In genomic region chr4:85391568-85392410, GRCh38 we compare ENCODE assay signal across 14 cellular contexts.
DNase-seq lines count a peak whose midpoint lies in the region; ATAC-seq and TF ChIP-seq lines count a peak whose summit lies in the region.
"Had no signal": no experiment of that assay in that cellular context is flagged by ENCODE, and none has a peak within 500 bp of the region (broad histone marks: within the 10 kb centered on the region; RNA-seq: fewer than 3 reads in every experiment).

No MANE protein-coding gene starts in this region.

- ATAC-seq in GM18861 (IDR thresholded peaks at IDR 0.05; ENCODE audit: unreplicated experiment) (peak; percentile 91), GM21423 (IDR thresholded peaks at IDR 0.05; ENCODE audit: unreplicated experiment) (peak; percentile 85), HG03045 (IDR thresholded peaks at IDR 0.05; ENCODE audit: unreplicated experiment) (peak; percentile 84), esophagus mucosa (no peak)

- H3K36me3 Mint-ChIP-seq in mesothelial cell of epicardium, result no peaks in the 10 kb centered on the region
- H3K36me3 Mint-ChIP-seq: activated naive CD8-positive, alpha-beta T cell treated with anti-CD3 and anti-CD28 coated beads, Interleukin-2, amount 10 ng/mL, durations not matched to agents 7 days and 5 days; CD8-positive, alpha-beta memory T cell had no signal

- no peaks in the 10 kb centered on the region for H3K27me3 Mint-ChIP-seq in mesothelial cell of epicardium (ENCODE audit: low read depth)
- H3K27me3 Mint-ChIP-seq: activated CD4-positive, alpha-beta T cell treated with anti-CD3 and anti-CD28 coated beads, Interleukin-2, amount 10 ng/mL, durations not matched to agents 7 days and 5 days; activated naive CD8-positive, alpha-beta T cell treated with anti-CD3 and anti-CD28 coated beads, Interleukin-2, amount 10 ng/mL, durations not matched to agents 7 days and 5 days; CD8-positive, alpha-beta memory T cell had no signal

- no peak for TF ChIP-seq CTCF in mesothelial cell of epicardium (IDR thresholded peaks at IDR 0.05; ENCODE audit: unreplicated experiment)

- H3K4me3 Mint-ChIP-seq in mesothelial cell of epicardium, result no peak overlapping the region
- H3K4me3 Mint-ChIP-seq: activated CD4-positive, alpha-beta T cell treated with anti-CD3 and anti-CD28 coated beads, Interleukin-2, amount 10 ng/mL, durations not matched to agents 7 days and 5 days; activated naive CD8-positive, alpha-beta T cell treated with anti-CD3 and anti-CD28 coated beads, Interleukin-2, amount 10 ng/mL, durations not matched to agents 7 days and 5 days; CD8-positive, alpha-beta memory T cell had no signal

- no peaks in the 10 kb centered on the region for H3K4me1 Mint-ChIP-seq in mesothelial cell of epicardium
- H3K4me1 Mint-ChIP-seq: activated CD4-positive, alpha-beta T cell treated with anti-CD3 and anti-CD28 coated beads, Interleukin-2, amount 10 ng/mL, durations not matched to agents 7 days and 5 days; activated naive CD8-positive, alpha-beta T cell treated with anti-CD3 and anti-CD28 coated beads, Interleukin-2, amount 10 ng/mL, durations not matched to agents 7 days and 5 days; CD8-positive, alpha-beta memory T cell had no signal

- H3K27ac Mint-ChIP-seq in mesothelial cell of epicardium, result no peak overlapping the region
- H3K27ac Mint-ChIP-seq: activated CD4-positive, alpha-beta T cell treated with anti-CD3 and anti-CD28 coated beads, Interleukin-2, amount 10 ng/mL, durations not matched to agents 7 days and 5 days; activated naive CD8-positive, alpha-beta T cell treated with anti-CD3 and anti-CD28 coated beads, Interleukin-2, amount 10 ng/mL, durations not matched to agents 7 days and 5 days; CD8-positive, alpha-beta memory T cell had no signal

- H3K9me3 Mint-ChIP-seq in mesothelial cell of epicardium, result peaks cover 12% of the 10 kb centered on the region
- H3K9me3 Mint-ChIP-seq: activated CD4-positive, alpha-beta T cell treated with anti-CD3 and anti-CD28 coated beads, Interleukin-2, amount 10 ng/mL, durations not matched to agents 7 days and 5 days; activated naive CD8-positive, alpha-beta T cell treated with anti-CD3 and anti-CD28 coated beads, Interleukin-2, amount 10 ng/mL, durations not matched to agents 7 days and 5 days had no signal

- DNase-seq in amniotic epithelial cell (ENCODE audit: low read depth) (peak; percentile 45), mesothelial cell of epicardium (ENCODE audit: low spot score in 2 of 2, unreplicated experiment in 2 of 2) (no peak)
- no peak for DNase-seq in stimulated activated CD4-positive, alpha-beta T cell treated with anti-CD3 and anti-CD28 coated beads, Interleukin-4, amount 100 ng/mL, for 24 hours
- no peak for DNase-seq in stimulated activated CD4-positive, alpha-beta T cell treated with anti-CD3 and anti-CD28 coated beads, Interleukin-12 subunit alpha, Interleukin-12 subunit beta, amount 100 ng/mL, for 4 hours
- DNase-seq: activated CD4-positive, alpha-beta T cell treated with anti-CD3 and anti-CD28 coated beads, Interleukin-2, amount 10 ng/mL, durations not matched to agents 7 days and 5 days; activated naive CD8-positive, alpha-beta T cell treated with anti-CD3 and anti-CD28 coated beads, Interleukin-2, amount 10 ng/mL, durations not matched to agents 7 days and 5 days; CD8-positive, alpha-beta memory T cell; effector CD8-positive, alpha-beta T cell; NCI-H345; stimulated activated naive CD4-positive, alpha-beta T cell treated with Interleukin-2 at 50 U/mL for 16 hours had no signal
